Comparison of ENCODE assay signal across 18 cellular contexts in genomic region chr12:48819986-48820385, GRCh38. TPM values are rescaled to one million over a fixed set of nuclear protein-coding genes. Genes with fewer than 3 reads are reported as not detected.
DNase-seq lines count a peak whose midpoint lies in the region; ATAC-seq and TF ChIP-seq lines count a peak whose summit lies in the region.
"Had no signal": no experiment of that assay in that cellular context is flagged by ENCODE, and none has a peak within 500 bp of the region (broad histone marks: within the 10 kb centered on the region; RNA-seq: fewer than 3 reads in every experiment).

No MANE protein-coding gene starts in this region.

- no peak for ATAC-seq in naive B cell (ENCODE audit: low read depth in 2 of 2)
- no peak for ATAC-seq in HG03025 (IDR thresholded peaks at IDR 0.05; ENCODE audit: low FRiP score, unreplicated experiment)
- ATAC-seq: activated naive CD4-positive, alpha-beta T cell treated with anti-CD3 and anti-CD28 coated beads, Interleukin-2, amount 50 U/mL, for 72 hours; left ventricle myocardium superior had no signal

- H3K4me1 ChIP-seq in mammary epithelial cell (ENCODE audit: insufficient read depth, low read length) = peaks cover 13% of the 10 kb centered on the region
- peaks cover 7% of the 10 kb centered on the region for H3K4me1 ChIP-seq in HAP-1

- H3K4me2 ChIP-seq in mammary epithelial cell (ENCODE audit: insufficient read depth, low read depth, low read length) = no peak overlapping the region

- H3K4me3 Mint-ChIP-seq in MCF 10A (ENCODE audit: unreplicated experiment) (peak overlapping the region; percentile 93), brain (peak overlapping the region; percentile 91 to 97 (median 92)), naive B cell (peak overlapping the region in 5 of 8 donors; percentile 29 to 91 (median 85))

- no TSS peak for BruUV-seq in MCF 10A (replicated peaks; lab: Mats Ljungman, UMichigan)
- no TSS peak for BruUV-seq in mammary epithelial cell (replicated peaks; lab: Mats Ljungman, UMichigan)

- no peak overlapping the region for H3K27ac ChIP-seq in mammary epithelial cell (ENCODE audit: insufficient read depth, low read depth, low read length)
- H3K27ac ChIP-seq: thoracic aorta had no signal

- H3K9me3 ChIP-seq in mammary epithelial cell (replicated peaks; ENCODE audit: insufficient read depth, low read length) = no peaks in the 10 kb centered on the region
- H3K9me3 ChIP-seq in HAP-1 = no peaks in the 10 kb centered on the region
- H3K9me3 ChIP-seq: thoracic aorta had no signal

- H3K4me1 Mint-ChIP-seq in MCF 10A (ENCODE audit: insufficient read depth, unreplicated experiment) (peaks cover 29% of the 10 kb centered on the region), brain (peaks cover 65% of the 10 kb centered on the region), naive B cell (peaks cover 32 to 42% (median 36%) of the 10 kb centered on the region in 3 donors)

- no peaks in the 10 kb centered on the region for H3K27me3 Mint-ChIP-seq in MCF 10A (ENCODE audit: insufficient read depth, unreplicated experiment)
- peaks cover 10% of the 10 kb centered on the region for H3K27me3 Mint-ChIP-seq in brain
- H3K27me3 Mint-ChIP-seq in naive B cell = peaks cover 0 to 29% (median 28%) of the 10 kb centered on the region in 3 donors

- H3K9me3 Mint-ChIP-seq in MCF 10A (ENCODE audit: unreplicated experiment) = no peaks in the 10 kb centered on the region
- H3K9me3 Mint-ChIP-seq in brain = no peaks in the 10 kb centered on the region
- H3K9me3 Mint-ChIP-seq in naive B cell = no peaks in the 10 kb centered on the region
- H3K9me3 Mint-ChIP-seq: activated naive CD4-positive, alpha-beta T cell treated with anti-CD3 and anti-CD28 coated beads, Interleukin-2, amount 50 U/mL, for 72 hours had no signal

- POLR2A ChIA-PET in MCF 10A (lab: Yijun Ruan, JAX) = interaction anchor here (0.8 kb wide), 1 partner anchor 10 kb away, joined by 3 read pairs; no protein-coding TSS in a partner anchor

- no peaks in the 10 kb centered on the region for H3K27me3 ChIP-seq in mammary epithelial cell (ENCODE audit: insufficient read depth, low read length)
- no peaks in the 10 kb centered on the region for H3K27me3 ChIP-seq in HAP-1 (ENCODE audit: low read depth)

- dilution Hi-C loops in mammary epithelial cell (cut with HindIII; ENCODE audit: low sequenced_read_pairs) = no loop called here

- intact Hi-C loops in MCF 10A (cut with micrococcal nuclease) = no loop called here
- intact Hi-C loops in mammary epithelial cell (cut with micrococcal nuclease) = no loop called here

- H2AFZ ChIP-seq in mammary epithelial cell (ENCODE audit: low read depth, low read length) = no peak overlapping the region

- H3K36me3 ChIP-seq in mammary epithelial cell (ENCODE audit: insufficient read depth, low read length) (no peaks in the 10 kb centered on the region), HAP-1 (replicated peaks) (0 out of 2 replicates have a peak, but pooled peaks cover 3% of the 10 kb centered on the region)

- H4K20me1 ChIP-seq in mammary epithelial cell (ENCODE audit: insufficient read depth, low read length) = no peaks in the 10 kb centered on the region

- CTCF ChIA-PET in MCF 10A (lab: Yijun Ruan, JAX) (interaction anchor here (0.7 to 1.4 kb wide), 6 partner anchors 8 to 194 kb away, joined by 3 to 4 read pairs (median 4); no protein-coding TSS in a partner anchor), mammary epithelial cell (lab: Charles Lee; ENCODE audit: low non-redundant PET) (no interaction called here)

- 100% methylated on average over 2 of the region's 2 CpGs for WGBS in mammary epithelial cell (ENCODE audit: low coverage, missing lambda C conversion rate)

- no peak overlapping the region for H3K9ac ChIP-seq in mammary epithelial cell (ENCODE audit: insufficient read depth, low read length)

- in situ Hi-C loops in mammary epithelial cell (cut with MboI; ENCODE audit: low sequenced_read_pairs in 2 of 2) = no loop called here
- in situ Hi-C loops in HAP-1 (cut with MboI; ENCODE audit: low sequenced_read_pairs) = no loop called here

- peaks cover 3% of the 10 kb centered on the region for H3K79me2 ChIP-seq in mammary epithelial cell (ENCODE audit: insufficient read depth, low read length)

- H3K27ac Mint-ChIP-seq in MCF 10A (ENCODE audit: low read depth, unreplicated experiment) = no peak overlapping the region
- peak overlapping the region; percentile 72 to 97 (median 89) for H3K27ac Mint-ChIP-seq in brain
- no peak overlapping the region for H3K27ac Mint-ChIP-seq in naive B cell
- H3K27ac Mint-ChIP-seq: activated naive CD4-positive, alpha-beta T cell treated with anti-CD3 and anti-CD28 coated beads, Interleukin-2, amount 50 U/mL, for 72 hours had no signal

- H3K36me3 Mint-ChIP-seq in MCF 10A (ENCODE audit: insufficient read depth, unreplicated experiment) (no peaks in the 10 kb centered on the region), brain (peaks cover 16% of the 10 kb centered on the region), naive B cell (no peaks in the 10 kb centered on the region)
- H3K36me3 Mint-ChIP-seq: activated naive CD4-positive, alpha-beta T cell treated with anti-CD3 and anti-CD28 coated beads, Interleukin-2, amount 50 U/mL, for 72 hours had no signal

- TF ChIP-seq CTCF in MCF 10A (IDR thresholded peaks at IDR 0.05; ENCODE audit: unreplicated experiment) (no peak), mammary epithelial cell (conservative IDR thresholded peaks at IDR 0.05 in 1 of 2, IDR thresholded peaks at IDR 0.05 in 1 of 2; ENCODE audit: extremely low read depth in 1 of 2, insufficient read depth in 1 of 2, low read depth in 1 of 2, low read length in 2 of 2) (no peak), brain (conservative IDR thresholded peaks at IDR 0.05) (no peak)

- H3K4me3 ChIP-seq in mammary epithelial cell (replicated peaks in 1 of 3; ENCODE audit: insufficient read depth in 1 of 3, low read depth in 2 of 3, low read length in 3 of 3) (no peak overlapping the region), HAP-1 (no peak overlapping the region)
- H3K4me3 ChIP-seq: thoracic aorta had no signal

- DNase-seq in MCF 10A (ENCODE audit: unreplicated experiment) (no peak), mammary epithelial cell (no peak), naive B cell (no peak), HAP-1 (ENCODE audit: low spot score in 2 of 2) (no peak), ecto neural progenitor cell (ENCODE audit: low spot score) (no peak), DMS53 treated with DMSO at 0.1 percent for 48 hours (lab: John Stamatoyannopoulos, UW; ENCODE audit: unreplicated experiment) (no peak)
- DNase-seq: activated CD4-positive, alpha-beta T cell treated with anti-CD3 and anti-CD28 coated beads, Interleukin-2, amount 50 U/mL, for 48 hours; activated T-cell treated with anti-CD3 and anti-CD28 coated beads, Interleukin-2, amount 50 U/mL, for 1 hour; KG1; left ventricle myocardium superior; NCI-H1048; NCI-H2029 treated with DMSO at 0.1 percent for 48 hours; NCI-H510A; stimulated activated CD4-positive, alpha-beta T cell treated with anti-CD3 and anti-CD28 coated beads, Interleukin-12 subunit alpha, Interleukin-12 subunit beta, amount 100 ng/mL, for 4 hours had no signal

RNA-seq across cellular contexts. Expression of gene CACNB3, which starts 1.7 kb away (rescaled TPM):
- total RNA-seq in MCF 10A (2022) = 6.9 and 7.0 TPM in 2 replicates
- 10 to 100 TPM in 1 of 2 donors, 1 to 10 TPM in 1; 8.7 to 31.1 TPM for total RNA-seq in mammary epithelial cell
- 16.7 TPM for polyA plus RNA-seq in mammary epithelial cell
- 11.6 TPM for polyA minus RNA-seq in mammary epithelial cell
- polyA plus RNA-seq in brain (ENCODE audit: insufficient read depth, low read depth, low replicate concordance) = 113 TPM
- polyA plus RNA-seq in naive B cell (ENCODE audit: low read depth in 6 of 6) = 1 to 10 TPM in 1 of 6 donors, under 1 TPM in 2, not detected in 3; 0.17 to 1.0 (median 0.23) TPM

RNA-seq across cellular contexts. Expression of gene ADCY6, which starts 31.1 kb away (rescaled TPM):
- 21.9 and 33.2 TPM in 2 replicates for total RNA-seq in MCF 10A (2022)
- 10 to 100 TPM; 30.5 to 42.2 TPM for total RNA-seq in mammary epithelial cell
- polyA plus RNA-seq in mammary epithelial cell = 12.9 TPM
- polyA minus RNA-seq in mammary epithelial cell = 33.6 TPM
- polyA plus RNA-seq in brain (ENCODE audit: insufficient read depth, low read depth, low replicate concordance) = 8.9 TPM
- not detected for polyA plus RNA-seq in naive B cell (ENCODE audit: low read depth in 6 of 6)

RNA-seq across cellular contexts. Expression of gene DDX23, which starts 32.0 kb away (rescaled TPM):
- 67.8 and 88.4 TPM in 2 replicates for total RNA-seq in MCF 10A (2022)
- total RNA-seq in mammary epithelial cell = 10 to 100 TPM; 28.2 to 71.9 TPM
- 53.4 TPM for polyA plus RNA-seq in mammary epithelial cell
- 137 TPM for polyA minus RNA-seq in mammary epithelial cell
- 92.9 TPM for polyA plus RNA-seq in brain (ENCODE audit: insufficient read depth, low read depth, low replicate concordance)
- 10 to 100 TPM in 5 of 6 donors, 1 to 10 TPM in 1; 9.1 to 51.3 (median 29.9) TPM for polyA plus RNA-seq in naive B cell (ENCODE audit: low read depth in 6 of 6)

RNA-seq across cellular contexts. Expression of gene RND1, which starts 45.7 kb away (rescaled TPM):
- total RNA-seq in MCF 10A (2022) (1.0 and 1.2 TPM in 2 replicates), mammary epithelial cell (under 1 TPM; 0.17 to 0.68 TPM)
- polyA plus RNA-seq in mammary epithelial cell (0.37 TPM), brain (ENCODE audit: insufficient read depth, low read depth, low replicate concordance) (11.6 TPM), naive B cell (ENCODE audit: low read depth in 6 of 6) (1 to 10 TPM; 2.0 to 3.8 (median 3.0) TPM)
- polyA minus RNA-seq in mammary epithelial cell = not detected

Comparison
In these comparisons a context has a peak if more than half of its experiments do, and no peak if none do; other contexts are left out.
1. H3K27ac Mint-ChIP-seq: peak in brain (5 of 5); none in MCF 10A (single experiment) and naive B cell (0 of 6).
2. Peak in every context shown above with its lines, with median percentiles within 50 percentile points of each other: H3K4me3 Mint-ChIP-seq.